1 cellular context compared by ENCODE assay signal in genomic region chrX:123732679-123733363, GRCh38.
TF ChIP-seq lines count a peak whose summit lies in the region.

Gene THOC2, minus strand, starts transcription at chrX:123733052. Its CDS starts 30 bp downstream, at chrX:123733022.

TF ChIP-seq in HEK293, 187 proteins besides CTCF, POLR2A, EP300 and RAD21 (continued from another document and continues in another):
- no peak for TF ChIP-seq ZNF670 (tag by site-specific recombination; IDR thresholded peaks at IDR 0.05; ENCODE audit: low read depth)
- TF ChIP-seq ZNF354C (tag by site-specific recombination; IDR thresholded peaks at IDR 0.05; ENCODE audit: borderline replicate concordance, low read depth) = no peak
- no peak for TF ChIP-seq ZBTB6 (tag by site-specific recombination; IDR thresholded peaks at IDR 0.05)
- no peak for TF ChIP-seq ZBTB48 (tag by site-specific recombination; IDR thresholded peaks at IDR 0.05)
- TF ChIP-seq KLF17 (tag by site-specific recombination; IDR thresholded peaks at IDR 0.05) = no peak
- 0 out of 2 replicates have a peak, but pooled peaks have one; percentile 21 for TF ChIP-seq KLF7 (tag by site-specific recombination; IDR thresholded peaks at IDR 0.05; ENCODE audit: borderline replicate concordance)
- TF ChIP-seq ZNF138 (tag by site-specific recombination; IDR thresholded peaks at IDR 0.05; ENCODE audit: borderline replicate concordance) = no peak
- 0 out of 2 replicates have a peak, but pooled peaks have one; percentile 11 for TF ChIP-seq PRDM10 (tag by site-specific recombination; IDR thresholded peaks at IDR 0.05)
- TF ChIP-seq ZXDB (tag by site-specific recombination; IDR thresholded peaks at IDR 0.05) = peak; percentile 85
- peak; percentile 52; the same call in 1 of the 2 replicates for TF ChIP-seq ZBTB8A (tag by site-specific recombination; IDR thresholded peaks at IDR 0.05)
- TF ChIP-seq ZNF530 (tag by site-specific recombination; IDR thresholded peaks at IDR 0.05; ENCODE audit: low read depth) = no peak
- peak; percentile 79 for TF ChIP-seq ZBTB11 (tag by site-specific recombination; conservative IDR thresholded peaks at IDR 0.05; ENCODE audit: low read depth)
- TF ChIP-seq SP7 (tag by site-specific recombination; IDR thresholded peaks at IDR 0.05) = peak; percentile 72
- no peak for TF ChIP-seq ZNF19 (tag by site-specific recombination; IDR thresholded peaks at IDR 0.05; ENCODE audit: low read depth)
- no peak for TF ChIP-seq ZSCAN4 (tag by site-specific recombination; IDR thresholded peaks at IDR 0.05)
- TF ChIP-seq HOXA7 (CRISPR knock-in tag; IDR thresholded peaks at IDR 0.05; ENCODE audit: borderline replicate concordance) = no peak
- no peak for TF ChIP-seq SETDB1 (IDR thresholded peaks at IDR 0.05; ENCODE audit: insufficient read length, low read length)
- peak; percentile 11; the same call in 1 of the 2 replicates for TF ChIP-seq ZIC2 (tag by site-specific recombination; IDR thresholded peaks at IDR 0.05)
- TF ChIP-seq ZBTB17 (tag by site-specific recombination; IDR thresholded peaks at IDR 0.05) = peak; percentile 72
- peak; percentile 57 for TF ChIP-seq ZBTB20 (tag by site-specific recombination; IDR thresholded peaks at IDR 0.05)
- no peak for TF ChIP-seq ZNF433 (tag by site-specific recombination; IDR thresholded peaks at IDR 0.05; ENCODE audit: low read depth)
- TF ChIP-seq ZNF645 (tag by site-specific recombination; IDR thresholded peaks at IDR 0.05) = no peak
- TF ChIP-seq ZNF610 (tag by site-specific recombination; IDR thresholded peaks at IDR 0.05; ENCODE audit: borderline replicate concordance) = peak; percentile 54; the same call in 1 of the 2 replicates
- no peak for TF ChIP-seq ZNF140 (tag by site-specific recombination; IDR thresholded peaks at IDR 0.05)
- no peak for TF ChIP-seq ZNF785 (tag by site-specific recombination; IDR thresholded peaks at IDR 0.05)
- no peak for TF ChIP-seq BCL11A (tag by site-specific recombination; IDR thresholded peaks at IDR 0.05; ENCODE audit: low read depth)
- TF ChIP-seq ZFP69B (tag by site-specific recombination; IDR thresholded peaks at IDR 0.05) = no peak
- peak; percentile 6; the same call in 1 of the 2 replicates for TF ChIP-seq ZNF623 (tag by site-specific recombination; IDR thresholded peaks at IDR 0.05)
- TF ChIP-seq ZNF211 (tag by site-specific recombination; IDR thresholded peaks at IDR 0.05; ENCODE audit: low read depth) = no peak
- TF ChIP-seq ZNF239 (tag by site-specific recombination; IDR thresholded peaks at IDR 0.05) = no peak
- TF ChIP-seq ZNF776 (tag by site-specific recombination; IDR thresholded peaks at IDR 0.05; ENCODE audit: borderline replicate concordance) = no peak
- TF ChIP-seq ZNF791 (tag by site-specific recombination; IDR thresholded peaks at IDR 0.05) = no peak
- TF ChIP-seq PRDM6 (tag by site-specific recombination; IDR thresholded peaks at IDR 0.05) = no peak
- TF ChIP-seq ZNF175 (tag by site-specific recombination; IDR thresholded peaks at IDR 0.05) = no peak
- TF ChIP-seq ZFP37 (tag by site-specific recombination; IDR thresholded peaks at IDR 0.05) = peak; percentile 36; the same call in 1 of the 2 replicates
- TF ChIP-seq KLF16 (tag by site-specific recombination; IDR thresholded peaks at IDR 0.05) = peak; percentile 60; the same call in 1 of the 2 replicates
- peak; percentile 59 for TF ChIP-seq ZNF335 (tag by site-specific recombination; conservative IDR thresholded peaks at IDR 0.05)
- TF ChIP-seq PRDM1 (tag by site-specific recombination; IDR thresholded peaks at IDR 0.05) = peak; percentile 89
- no peak for TF ChIP-seq ZNF2 (tag by site-specific recombination; IDR thresholded peaks at IDR 0.05)
- peak; percentile 79; the same call in 1 of the 2 replicates for TF ChIP-seq KLF8 (tag by site-specific recombination; IDR thresholded peaks at IDR 0.05)
- TF ChIP-seq ZNF600 (tag by site-specific recombination; IDR thresholded peaks at IDR 0.05) = no peak
- no peak for TF ChIP-seq ZNF266 (tag by site-specific recombination; IDR thresholded peaks at IDR 0.05; ENCODE audit: low read depth)
- no peak for TF ChIP-seq ZNF214 (tag by site-specific recombination; IDR thresholded peaks at IDR 0.05; ENCODE audit: borderline replicate concordance)
- TF ChIP-seq ZFHX2 (tag by site-specific recombination; conservative IDR thresholded peaks at IDR 0.05) = peak; percentile 72
- peak; percentile 57; the same call in 1 of the 2 replicates for TF ChIP-seq ZNF324 (tag by site-specific recombination; IDR thresholded peaks at IDR 0.05)
- TF ChIP-seq ZBTB26 (tag by site-specific recombination; optimal IDR thresholded peaks at IDR 0.05) = peak; percentile 42
- TF ChIP-seq ZNF654 (tag by site-specific recombination; IDR thresholded peaks at IDR 0.05; ENCODE audit: low read depth) = peak; percentile 11; the same call in 1 of the 2 replicates
- TF ChIP-seq ZNF146 (tag by site-specific recombination; IDR thresholded peaks at IDR 0.05) = 0 out of 2 replicates have a peak, but pooled peaks have one; percentile 2
- no peak for TF ChIP-seq SCRT1 (tag by site-specific recombination; IDR thresholded peaks at IDR 0.05; ENCODE audit: borderline replicate concordance)
- no peak for TF ChIP-seq ZNF112 (tag by site-specific recombination; IDR thresholded peaks at IDR 0.05)
- TF ChIP-seq ZNF707 (tag by site-specific recombination; IDR thresholded peaks at IDR 0.05) = no peak
- no peak for TF ChIP-seq ZNF23 (tag by site-specific recombination; IDR thresholded peaks at IDR 0.05; ENCODE audit: borderline replicate concordance)
- peak; percentile 53; the same call in 1 of the 2 replicates for TF ChIP-seq EGR2 (tag by site-specific recombination; IDR thresholded peaks at IDR 0.05; ENCODE audit: low read depth)
